12 cellular contexts compared by ENCODE assay signal in the genomic region with DNA sequence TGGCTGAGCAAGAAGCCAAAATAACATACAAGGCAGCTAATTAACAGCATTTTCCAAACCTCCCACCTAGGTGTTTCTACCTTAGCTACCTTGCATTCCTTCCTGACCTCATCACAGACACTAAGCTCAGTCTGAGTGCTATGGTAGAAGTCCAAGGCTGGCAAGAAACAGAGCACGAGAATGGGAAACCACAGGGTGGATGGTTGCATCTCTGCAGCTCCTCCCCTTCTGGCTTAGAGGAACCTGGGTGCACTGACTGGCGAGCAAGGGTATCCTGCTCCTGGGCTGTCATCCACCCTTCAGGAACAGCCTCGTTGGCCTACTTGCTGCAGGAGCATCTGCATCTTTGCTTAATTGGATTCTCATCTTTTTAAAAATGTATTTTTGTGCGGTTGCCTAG.
DNase-seq lines count a peak whose midpoint lies in the region; TF ChIP-seq lines count a peak whose summit lies in the region.
"Had no signal": no experiment of that assay in that cellular context is flagged by ENCODE, and none has a peak within 500 bp of the region (broad histone marks: within the 10 kb centered on the region; RNA-seq: fewer than 3 reads in every experiment).

No MANE protein-coding gene starts in this region.

- no peaks in the 10 kb centered on the region for H3K36me3 Mint-ChIP-seq in osteocyte (ENCODE audit: unreplicated experiment)

- H3K9me3 Mint-ChIP-seq in osteocyte (ENCODE audit: unreplicated experiment) = no peaks in the 10 kb centered on the region
- H3K9me3 Mint-ChIP-seq: CD4-positive, alpha-beta T cell had no signal

- no peak for TF ChIP-seq CTCF in MM.1S (IDR thresholded peaks at IDR 0.05; ENCODE audit: low read length)
- TF ChIP-seq CTCF in osteocyte (IDR thresholded peaks at IDR 0.05) = no peak

- no peaks in the 10 kb centered on the region for H3K4me1 Mint-ChIP-seq in osteocyte (ENCODE audit: unreplicated experiment)

- H3K4me2 ChIP-seq in BLaER1 treated with 17β-estradiol and CSF1 and Interleukin-3, amounts not matched to agents 10 nM and 100 nM = peak overlapping the region in 9 of 11 experiments; percentile 19 to 57 (median 44); a peak in 10 of 22 replicates
- H3K4me2 ChIP-seq in MM.1S (ENCODE audit: low read depth, low read length) = peak overlapping the region; percentile 65

- H3K27ac Mint-ChIP-seq in osteocyte (ENCODE audit: unreplicated experiment) = no peak overlapping the region
- H3K27ac Mint-ChIP-seq: CD4-positive, alpha-beta T cell had no signal

- H3K36me3 ChIP-seq in BLaER1 treated with 17β-estradiol and CSF1 and Interleukin-3, amounts not matched to agents 10 nM and 100 nM = no peaks in the 10 kb centered on the region
- H3K36me3 ChIP-seq in MM.1S (replicated peaks; ENCODE audit: insufficient read depth, low read length) = no peaks in the 10 kb centered on the region
- no peaks in the 10 kb centered on the region for H3K36me3 ChIP-seq in SJCRH30

- H4K20me1 ChIP-seq in BLaER1 treated with 17β-estradiol and CSF1 and Interleukin-3, amounts not matched to agents 10 nM and 100 nM = no peaks in the 10 kb centered on the region; a peak in 1 of 22 replicates
- H4K20me1 ChIP-seq in MM.1S (ENCODE audit: insufficient read depth, low read length) = no peaks in the 10 kb centered on the region

- no peaks in the 10 kb centered on the region for H3K27me3 ChIP-seq in BLaER1 treated with 17β-estradiol and CSF1 and Interleukin-3, amounts not matched to agents 10 nM and 100 nM
- no peaks in the 10 kb centered on the region for H3K27me3 ChIP-seq in MM.1S (replicated peaks; ENCODE audit: insufficient read depth, low read length)
- H3K27me3 ChIP-seq in SJCRH30 = no peaks in the 10 kb centered on the region

- H3K79me2 ChIP-seq in MM.1S (ENCODE audit: low read length) = no peaks in the 10 kb centered on the region

- H3K9me3 ChIP-seq in BLaER1 treated with 17β-estradiol and CSF1 and Interleukin-3, amounts not matched to agents 10 nM and 100 nM (replicated peaks in 1 of 11) = no peaks in the 10 kb centered on the region
- H3K9me3 ChIP-seq in MM.1S (replicated peaks; ENCODE audit: insufficient read depth, low read length) (no peaks in the 10 kb centered on the region), SJCRH30 (replicated peaks) (no peaks in the 10 kb centered on the region)

- H3K9me2 ChIP-seq in MM.1S (replicated peaks; ENCODE audit: insufficient read depth, low read length) = no peaks in the 10 kb centered on the region

- CTCF ChIA-PET in HEK293T (lab: Yijun Ruan, JAX) = no interaction called here

- H3K4me1 ChIP-seq in BLaER1 treated with 17β-estradiol and CSF1 and Interleukin-3, amounts not matched to agents 10 nM and 100 nM = peaks cover 11 to 24% (median 17%) of the 10 kb centered on the region in 10 experiments; a peak in 19 of 20 replicates
- H3K4me1 ChIP-seq in MM.1S (ENCODE audit: low read length) = peaks cover 28% of the 10 kb centered on the region
- peaks cover 22% of the 10 kb centered on the region for H3K4me1 ChIP-seq in SJCRH30

- H3K4me3 Mint-ChIP-seq in osteocyte (ENCODE audit: unreplicated experiment) = no peak overlapping the region
- H3K4me3 Mint-ChIP-seq: CD4-positive, alpha-beta T cell had no signal

- peaks cover 21% of the 10 kb centered on the region for H3F3A ChIP-seq in MM.1S (ENCODE audit: insufficient read depth, low read length)

- POLR2A ChIA-PET in HEK293T (lab: Yijun Ruan, JAX) = no interaction called here

- DNase-seq in MM.1S (peak; percentile 43), SJCRH30 (peak in 1 of 2 experiments; percentile 10), osteocyte (ENCODE audit: extremely low spot score, unreplicated experiment) (peak; percentile 44), NCI-H2171 (lab: John Stamatoyannopoulos, UW) (no peak), HEK293T (ENCODE audit: extremely low spot score) (no peak)
- DNase-seq in stimulated activated CD4-positive, alpha-beta T cell treated with anti-CD3 and anti-CD28 coated beads, Interleukin-2, amount 100 ng/mL, for 24 hours = no peak
- DNase-seq: CD4-positive, alpha-beta T cell; NCI-H2227 treated with DMSO at 0.1 percent for 48 hours; NCI-H526 treated with DMSO at 0.1 percent for 48 hours had no signal

- peaks cover 21% of the 10 kb centered on the region for H3K27me3 Mint-ChIP-seq in osteocyte (ENCODE audit: unreplicated experiment)
- H3K27me3 Mint-ChIP-seq: CD4-positive, alpha-beta T cell had no signal

- H3K9ac ChIP-seq in BLaER1 treated with 17β-estradiol and CSF1 and Interleukin-3, amounts not matched to agents 10 nM and 100 nM = no peak overlapping the region
- peak overlapping the region; percentile 15; the same call in 1 of the 2 replicates for H3K9ac ChIP-seq in MM.1S (ENCODE audit: low read length)

- H3K27ac ChIP-seq in BLaER1 treated with 17β-estradiol and CSF1 and Interleukin-3, amounts not matched to agents 10 nM and 100 nM = no peak overlapping the region
- H3K27ac ChIP-seq in MM.1S (ENCODE audit: low read length) = peak overlapping the region; percentile 90
- peak overlapping the region; percentile 44 for H3K27ac ChIP-seq in SJCRH30
- H3K27ac ChIP-seq: HL-60, SK-N-MC had no signal

- H2AFZ ChIP-seq in MM.1S (ENCODE audit: low read length) = peak overlapping the region; percentile 52

- H3K4me3 ChIP-seq in BLaER1 treated with 17β-estradiol and CSF1 and Interleukin-3, amounts not matched to agents 10 nM and 100 nM = no peak overlapping the region
- H3K4me3 ChIP-seq in MM.1S (ENCODE audit: low read length) (peak overlapping the region; percentile 11), SJCRH30 (no peak overlapping the region)
- H3K4me3 ChIP-seq: SK-N-MC had no signal

TF ChIP-seq in HEK293T, 16 proteins besides CTCF, POLR2A, EP300 and RAD21:
- TF ChIP-seq, protein P1, sequence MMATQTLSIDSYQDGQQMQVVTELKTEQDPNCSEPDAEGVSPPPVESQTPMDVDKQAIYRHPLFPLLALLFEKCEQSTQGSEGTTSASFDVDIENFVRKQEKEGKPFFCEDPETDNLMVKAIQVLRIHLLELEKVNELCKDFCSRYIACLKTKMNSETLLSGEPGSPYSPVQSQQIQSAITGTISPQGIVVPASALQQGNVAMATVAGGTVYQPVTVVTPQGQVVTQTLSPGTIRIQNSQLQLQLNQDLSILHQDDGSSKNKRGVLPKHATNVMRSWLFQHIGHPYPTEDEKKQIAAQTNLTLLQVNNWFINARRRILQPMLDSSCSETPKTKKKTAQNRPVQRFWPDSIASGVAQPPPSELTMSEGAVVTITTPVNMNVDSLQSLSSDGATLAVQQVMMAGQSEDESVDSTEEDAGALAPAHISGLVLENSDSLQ (IDR thresholded peaks at IDR 0.05) = no peak
- no peak for TF ChIP-seq FOXM1 (IDR thresholded peaks at IDR 0.05; ENCODE audit: borderline replicate concordance)
- no peak for TF ChIP-seq ARNT (IDR thresholded peaks at IDR 0.05)
- no peak for TF ChIP-seq L3MBTL2 (conservative IDR thresholded peaks at IDR 0.05)
- no peak for TF ChIP-seq CTBP1 (IDR thresholded peaks at IDR 0.05; ENCODE audit: borderline replicate concordance)
- TF ChIP-seq TARDBP (IDR thresholded peaks at IDR 0.05) = no peak
- no peak for TF ChIP-seq BHLHE40 (IDR thresholded peaks at IDR 0.05; ENCODE audit: borderline replicate concordance)
- no peak for TF ChIP-seq ZNF384 (IDR thresholded peaks at IDR 0.05)

Comparison
In these comparisons a context has a peak if more than half of its experiments do, and no peak if none do; other contexts are left out.
1. H3K27ac ChIP-seq: peak in MM.1S (single experiment) and SJCRH30 (single experiment); none in BLaER1 treated with 17β-estradiol and CSF1 and Interleukin-3, amounts not matched to agents 10 nM and 100 nM (0 of 11).
2. DNase-seq: peak in MM.1S (single experiment) and osteocyte (single experiment); none in NCI-H2171 (single experiment), HEK293T (single experiment) and stimulated activated CD4-positive, alpha-beta T cell treated with anti-CD3 and anti-CD28 coated beads, Interleukin-2, amount 100 ng/mL, for 24 hours (0 of 2).